8 cellular contexts compared by ENCODE assay signal in the genomic region with DNA sequence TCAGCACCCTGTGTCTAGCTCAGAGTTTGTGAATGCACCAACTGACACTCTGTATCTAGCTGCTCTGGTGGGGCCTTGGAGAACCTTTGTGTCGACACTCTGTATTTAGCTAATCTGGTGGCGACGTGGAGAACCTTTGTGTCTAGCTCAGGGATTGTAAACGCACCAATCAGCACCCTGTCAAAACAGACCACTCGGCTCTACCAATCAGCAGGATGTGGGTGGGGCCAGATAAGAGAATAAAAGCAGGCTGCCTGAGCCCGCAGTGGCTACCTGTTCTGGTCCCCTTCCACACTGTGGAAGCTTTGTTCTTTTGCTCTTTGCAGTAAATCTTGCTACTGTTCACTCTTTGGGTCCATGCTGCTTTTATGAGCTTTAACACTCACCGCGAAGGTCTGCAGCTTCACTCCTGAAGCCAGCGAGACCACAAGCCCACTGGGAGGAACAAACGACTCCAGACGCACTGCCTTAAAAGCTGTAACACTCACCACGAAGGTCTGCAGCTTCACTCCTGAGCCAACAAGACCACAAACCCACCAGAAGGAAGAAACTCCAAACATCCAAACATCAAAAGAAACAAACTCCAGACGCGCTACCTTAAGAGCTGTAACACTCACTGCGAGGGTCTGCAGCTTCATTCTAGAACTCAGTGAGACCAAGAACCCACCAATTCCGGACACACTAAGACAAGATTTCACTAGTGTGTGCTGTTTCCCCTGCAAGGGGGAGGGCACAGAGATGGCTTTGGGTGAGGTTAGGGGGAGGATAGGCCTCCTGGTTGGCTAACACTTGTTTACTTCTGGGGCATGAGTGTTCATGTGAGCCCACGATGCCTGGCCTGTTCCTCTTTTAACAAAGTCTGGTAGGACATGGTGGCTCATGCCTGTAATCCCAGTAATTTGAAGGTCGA. TPM values are rescaled to one million over a fixed set of nuclear protein-coding genes. Genes with fewer than 3 reads are reported as not detected.
A peak's percentile ranks its signal among the peaks of the same experiment; 100 is the strongest.
DNase-seq lines count a peak whose midpoint lies in the region; ATAC-seq and TF ChIP-seq lines count a peak whose summit lies in the region.
"Not testable (repeated sequence)": the region's sequence is repeated elsewhere in the genome, so short reads cannot be mapped to it uniquely, and the experiment has no call there.
"Had no signal": no experiment of that assay in that cellular context is flagged by ENCODE, and none has a peak within 500 bp of the region (broad histone marks: within the 10 kb centered on the region; RNA-seq: fewer than 3 reads in every experiment).

A gene with protein sequence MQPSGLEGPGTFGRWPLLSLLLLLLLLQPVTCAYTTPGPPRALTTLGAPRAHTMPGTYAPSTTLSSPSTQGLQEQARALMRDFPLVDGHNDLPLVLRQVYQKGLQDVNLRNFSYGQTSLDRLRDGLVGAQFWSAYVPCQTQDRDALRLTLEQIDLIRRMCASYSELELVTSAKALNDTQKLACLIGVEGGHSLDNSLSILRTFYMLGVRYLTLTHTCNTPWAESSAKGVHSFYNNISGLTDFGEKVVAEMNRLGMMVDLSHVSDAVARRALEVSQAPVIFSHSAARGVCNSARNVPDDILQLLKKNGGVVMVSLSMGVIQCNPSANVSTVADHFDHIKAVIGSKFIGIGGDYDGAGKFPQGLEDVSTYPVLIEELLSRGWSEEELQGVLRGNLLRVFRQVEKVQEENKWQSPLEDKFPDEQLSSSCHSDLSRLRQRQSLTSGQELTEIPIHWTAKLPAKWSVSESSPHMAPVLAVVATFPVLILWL (minus strand): TSS at position 706 of the 910 bp plus-strand sequence. CDS start 6,272 bp downstream, outside the sequence.

- TSS peak; percentile 64 for BruUV-seq in HCT116 (replicated peaks; lab: Mats Ljungman, UMichigan)

- H3K27ac Mint-ChIP-seq in activated naive CD8-positive, alpha-beta T cell treated with anti-CD3 and anti-CD28 coated beads for 36 hours = peak within 1 kb of the TSS; percentile 88

- CTCF ChIA-PET in HCT116 (lab: Charles Lee) = interaction anchor here (1.7 kb wide), 1 partner anchor 18 kb away, joined by 4 read pairs; a partner anchor contains a TSS

- not testable (repeated sequence) for H3K9me2 ChIP-seq in HCT116 (ENCODE audit: insufficient read depth)

- H3K79me2 ChIP-seq in HCT116 (ENCODE audit: insufficient read depth, low read length) = not testable (repeated sequence)

- not testable (repeated sequence) for DNase-seq in HCT116 (ENCODE audit: low read depth, low spot score); esophagus squamous epithelium (lab: John Stamatoyannopoulos, UW)
- peak; percentile 44 to 55 for DNase-seq in activated CD4-positive, alpha-beta T cell treated with anti-CD3 and anti-CD28 coated beads, Interleukin-2, amount 50 U/mL, for 48 hours
- DNase-seq in activated naive CD8-positive, alpha-beta T cell treated with anti-CD3 and anti-CD28 coated beads for 36 hours = peak; percentile 61
- peak; percentile 71 for DNase-seq in medulla oblongata (ENCODE audit: extremely low spot score)
- peak; percentile 41 for DNase-seq in stimulated activated CD4-positive, alpha-beta T cell treated with anti-CD3 and anti-CD28 coated beads, Interleukin-15, amount 100 ng/mL, for 24 hours

- H4K20me1 ChIP-seq in HCT116 (ENCODE audit: insufficient read depth) = not testable (repeated sequence)

- H3K27me3 Mint-ChIP-seq in activated naive CD8-positive, alpha-beta T cell treated with anti-CD3 and anti-CD28 coated beads for 36 hours = not testable (repeated sequence)

- WGBS in esophagus squamous epithelium, 2 donors = 69 to 78% methylated on average over 9 of the region's 18 CpGs

- not testable (repeated sequence) for ATAC-seq in HCT116

- not testable (repeated sequence) for H3K27me3 ChIP-seq in HCT116 (ENCODE audit: insufficient read depth, low read length); esophagus squamous epithelium

- H3K36me3 ChIP-seq in HCT116 (ENCODE audit: control insufficient read depth in 1 of 2, insufficient read depth in 2 of 2, low read length in 2 of 2); esophagus squamous epithelium: not testable (repeated sequence)

- not testable (repeated sequence) for TF ChIP-seq POLR2A in HCT116 (IDR thresholded peaks at IDR 0.05; ENCODE audit: borderline replicate concordance, extremely low read depth, insufficient read depth, insufficient read length)
- TF ChIP-seq POLR2A in Raji (IDR thresholded peaks at IDR 0.05; ENCODE audit: insufficient read depth, low read depth, low read length) = peak; percentile 56
- peak in 1 of 4 donors; percentile 33 for TF ChIP-seq POLR2A in esophagus squamous epithelium (IDR thresholded peaks at IDR 0.05)

- H3K4me1 ChIP-seq in HCT116 (ENCODE audit: control insufficient read depth in 1 of 2, insufficient read depth in 2 of 2, low read length in 2 of 2) = not testable (repeated sequence)
- peaks cover 0 to 11% (median 0%) of the 10 kb centered on the region in 3 donors for H3K4me1 ChIP-seq in esophagus squamous epithelium

- RAD21 ChIA-PET in HCT116 (lab: Charles Lee; ENCODE audit: low non-redundant PET in 1 of 2, low total read pairs in 2 of 2, uncharacterized antibody in 2 of 2, unreplicated experiment in 2 of 2) = not testable (repeated sequence)

- H3K4me2 ChIP-seq in HCT116 (ENCODE audit: low read length) = not testable (repeated sequence)

- not testable (repeated sequence) for H2AFZ ChIP-seq in HCT116 (ENCODE audit: low read depth, low read length, poor library complexity, severe bottlenecking)

- intact Hi-C loops in HCT116 (cut with micrococcal nuclease); esophagus squamous epithelium (cut with DNase I): not testable (repeated sequence)

- TF ChIP-seq CTCF in HCT116 (IDR thresholded peaks at IDR 0.05 in 2 of 3, conservative IDR thresholded peaks at IDR 0.05 in 1 of 3; ENCODE audit: borderline replicate concordance in 1 of 3, insufficient read depth in 1 of 3, low read depth in 2 of 3, low read length in 2 of 3); esophagus squamous epithelium (IDR thresholded peaks at IDR 0.05): not testable (repeated sequence)

- H3K9me3 Mint-ChIP-seq in activated naive CD8-positive, alpha-beta T cell treated with anti-CD3 and anti-CD28 coated beads for 36 hours = not testable (repeated sequence)

- H3K27ac ChIP-seq in HCT116 (ENCODE audit: low read depth, low read length) = not testable (repeated sequence)
- peak within 1 kb of the TSS in 3 of 4 donors; percentile 38 to 68 (median 56) for H3K27ac ChIP-seq in esophagus squamous epithelium

- peak within 1 kb of the TSS; percentile 76 for H3K4me3 Mint-ChIP-seq in activated naive CD8-positive, alpha-beta T cell treated with anti-CD3 and anti-CD28 coated beads for 36 hours

- peaks cover 42% of the 10 kb centered on the region for H3K4me1 Mint-ChIP-seq in activated naive CD8-positive, alpha-beta T cell treated with anti-CD3 and anti-CD28 coated beads for 36 hours

- TF ChIP-seq RAD21 in HCT116 (IDR thresholded peaks at IDR 0.05; ENCODE audit: low read depth) = not testable (repeated sequence)

- not testable (repeated sequence) for H3K9ac ChIP-seq in HCT116 (ENCODE audit: low read length)

- POLR2A ChIA-PET in HCT116 (lab: Charles Lee) = not testable (repeated sequence)

- peaks cover 12% of the 10 kb centered on the region for H3K36me3 Mint-ChIP-seq in activated naive CD8-positive, alpha-beta T cell treated with anti-CD3 and anti-CD28 coated beads for 36 hours

- H3K4me3 ChIP-seq in HCT116 (replicated peaks in 1 of 2; ENCODE audit: low read depth in 1 of 2, low read length in 2 of 2) = not testable (repeated sequence)
- H3K4me3 ChIP-seq in esophagus squamous epithelium = peak within 1 kb of the TSS in 2 of 4 donors; percentile 18 to 39

- H3K9me3 ChIP-seq in HCT116 (ENCODE audit: control insufficient read depth in 1 of 2, insufficient read depth in 1 of 2, low read depth in 1 of 2, low read length in 2 of 2); esophagus squamous epithelium: not testable (repeated sequence)

RNA-seq across cellular contexts. Expression of the gene that starts here (rescaled TPM):
- total RNA-seq in HCT116 (2021; ENCODE audit: unreplicated experiment) (not detected), esophagus squamous epithelium (1 to 10 TPM in 2 of 4 donors, under 1 TPM in 1, not detected in 1; 0.18 to 6.2 (median 4.0) TPM)
- polyA plus RNA-seq in HCT116 (2012) = 0.17 TPM in 1 of 2 replicates, not detected in the other
- 1 to 10 TPM; 1.8 to 2.7 TPM for total RNA-seq in activated naive CD8-positive, alpha-beta T cell treated with anti-CD3 and anti-CD28 coated beads for 36 hours
- total RNA-seq: M059J had no signal
